8 cellular contexts compared by ENCODE assay signal in genomic region chr19:44914436-44915206, GRCh38. TPM values are rescaled to one million over a fixed set of nuclear protein-coding genes. Genes with fewer than 3 reads are reported as not detected.
DNase-seq lines count a peak whose midpoint lies in the region; ATAC-seq and TF ChIP-seq lines count a peak whose summit lies in the region.
"Not testable (repeated sequence)": the region's sequence is repeated elsewhere in the genome, so short reads cannot be mapped to it uniquely, and the experiment has no call there.

Gene APOC1, plus strand, starts transcription at chr19:44914608. Its CDS starts 284 bp downstream, at chr19:44914892.

- not testable (repeated sequence) for H3K4me1 ChIP-seq in Loucy (ENCODE audit: insufficient read depth, low read length, poor library complexity, severe bottlenecking)

- H3K9me2 ChIP-seq in Loucy (replicated peaks; ENCODE audit: low read depth, low read length) = not testable (repeated sequence)

- H3K4me3 ChIP-seq in H7 (ENCODE audit: insufficient read depth, low read depth, low read length) = peak within 1 kb of the TSS; percentile 61
- peak within 1 kb of the TSS; percentile 67 for H3K4me3 ChIP-seq in Loucy (ENCODE audit: low read length, poor library complexity, severe bottlenecking)
- H3K4me3 ChIP-seq in fibroblast of the aortic adventitia (ENCODE audit: low read depth, low read length) = peak within 1 kb of the TSS; percentile 68

- not testable (repeated sequence) for H3K9me3 Mint-ChIP-seq in activated T-helper 2 cell treated with anti-CD3 and anti-CD28 coated beads, Interferon-gamma antibody, Interleukin-2, Interleukin-4, amounts not matched to agents 10 μg/mL and 5 μg/mL and 100 μg/mL, durations not matched to agents 14 hours and 24 hours and 36 hours; natural killer cell; stimulated activated effector memory CD8-positive, alpha-beta T cell treated with anti-CD3 and anti-CD28 coated beads, Interleukin-12 subunit alpha, Interleukin-12 subunit beta, amount 100 ng/mL, for 72 hours

- H3K27me3 ChIP-seq in H7 (ENCODE audit: control insufficient read depth, insufficient read depth, low read length); Loucy (ENCODE audit: insufficient read depth, low read length, poor library complexity, severe bottlenecking): not testable (repeated sequence)

- H3K4me2 ChIP-seq in Loucy (ENCODE audit: low read depth, low read length, poor library complexity, severe bottlenecking) = peak within 1 kb of the TSS; percentile 73

- H2AFZ ChIP-seq in Loucy (ENCODE audit: low read length) = peak within 1 kb of the TSS; percentile 96

- H3F3A ChIP-seq in Loucy (ENCODE audit: low read depth) = not testable (repeated sequence)

- peak within 1 kb of the TSS; percentile 96 for H3K27ac Mint-ChIP-seq in activated T-helper 2 cell treated with anti-CD3 and anti-CD28 coated beads, Interferon-gamma antibody, Interleukin-2, Interleukin-4, amounts not matched to agents 10 μg/mL and 5 μg/mL and 100 μg/mL, durations not matched to agents 14 hours and 24 hours and 36 hours
- H3K27ac Mint-ChIP-seq in natural killer cell = peak within 1 kb of the TSS in 1 of 2 donors; percentile 70
- peak within 1 kb of the TSS; percentile 95 for H3K27ac Mint-ChIP-seq in stimulated activated effector memory CD8-positive, alpha-beta T cell treated with anti-CD3 and anti-CD28 coated beads, Interleukin-12 subunit alpha, Interleukin-12 subunit beta, amount 100 ng/mL, for 72 hours

- not testable (repeated sequence) for TF ChIP-seq CTCF in Loucy (conservative IDR thresholded peaks at IDR 0.05; ENCODE audit: low read length); RWPE1 (conservative IDR thresholded peaks at IDR 0.05; ENCODE audit: low read depth); fibroblast of the aortic adventitia (IDR thresholded peaks at IDR 0.05; ENCODE audit: insufficient read depth, low read length); natural killer cell (IDR thresholded peaks at IDR 0.05)

- not testable (repeated sequence) for H3K9ac ChIP-seq in Loucy (ENCODE audit: low read depth, low read length, poor library complexity, severe bottlenecking)

- not testable (repeated sequence) for H4K20me1 ChIP-seq in Loucy (ENCODE audit: insufficient read depth, low read length, poor library complexity, severe bottlenecking)

- peaks cover 27% of the 10 kb centered on the region for H3K4me1 Mint-ChIP-seq in activated T-helper 2 cell treated with anti-CD3 and anti-CD28 coated beads, Interferon-gamma antibody, Interleukin-2, Interleukin-4, amounts not matched to agents 10 μg/mL and 5 μg/mL and 100 μg/mL, durations not matched to agents 14 hours and 24 hours and 36 hours (ENCODE audit: low read depth)
- peaks cover 5 to 11% of the 10 kb centered on the region in 2 donors for H3K4me1 Mint-ChIP-seq in natural killer cell
- H3K4me1 Mint-ChIP-seq in stimulated activated effector memory CD8-positive, alpha-beta T cell treated with anti-CD3 and anti-CD28 coated beads, Interleukin-12 subunit alpha, Interleukin-12 subunit beta, amount 100 ng/mL, for 72 hours = peaks cover 23% of the 10 kb centered on the region

- not testable (repeated sequence) for H3K9me3 ChIP-seq in Loucy (ENCODE audit: insufficient read depth, low read depth, low read length)

- not testable (repeated sequence) for H3K36me3 Mint-ChIP-seq in activated T-helper 2 cell treated with anti-CD3 and anti-CD28 coated beads, Interferon-gamma antibody, Interleukin-2, Interleukin-4, amounts not matched to agents 10 μg/mL and 5 μg/mL and 100 μg/mL, durations not matched to agents 14 hours and 24 hours and 36 hours (ENCODE audit: low read depth); natural killer cell; stimulated activated effector memory CD8-positive, alpha-beta T cell treated with anti-CD3 and anti-CD28 coated beads, Interleukin-12 subunit alpha, Interleukin-12 subunit beta, amount 100 ng/mL, for 72 hours

- CTCF ChIA-PET in RWPE1 (lab: Yijun Ruan, JAX) = interaction anchor here (0.6 kb wide), 1 partner anchor 1155 kb away, joined by 3 read pairs; no protein-coding TSS in a partner anchor

- H3K27ac ChIP-seq in RWPE1 = peak within 1 kb of the TSS; percentile 86

- H3K79me2 ChIP-seq in Loucy (ENCODE audit: insufficient read depth, low read length) = not testable (repeated sequence)

- not testable (repeated sequence) for H3K27me3 Mint-ChIP-seq in activated T-helper 2 cell treated with anti-CD3 and anti-CD28 coated beads, Interferon-gamma antibody, Interleukin-2, Interleukin-4, amounts not matched to agents 10 μg/mL and 5 μg/mL and 100 μg/mL, durations not matched to agents 14 hours and 24 hours and 36 hours (ENCODE audit: low read depth)
- H3K27me3 Mint-ChIP-seq in natural killer cell (ENCODE audit: low read depth in 2 of 2) = peaks cover 27 to 33% of the 10 kb centered on the region in 2 donors

- ATAC-seq in natural killer cell = peak; percentile 89 to 96 (median 96)
- peak; percentile 97 for ATAC-seq in stimulated activated effector memory CD8-positive, alpha-beta T cell treated with anti-CD3 and anti-CD28 coated beads, Interleukin-12 subunit alpha, Interleukin-12 subunit beta, amount 100 ng/mL, for 72 hours

- DNase-seq in DMS79 (lab: John Stamatoyannopoulos, UW) = peak; percentile 69
- DNase-seq in H7 = peak; percentile 96
- DNase-seq in RWPE1 (ENCODE audit: low spot score) = peak; percentile 92
- DNase-seq in activated T-helper 2 cell treated with anti-CD3 and anti-CD28 coated beads, Interferon-gamma antibody, Interleukin-2, Interleukin-4, amounts not matched to agents 10 μg/mL and 5 μg/mL and 100 μg/mL, durations not matched to agents 14 hours and 24 hours and 36 hours (ENCODE audit: low spot score) = peak; percentile 75
- DNase-seq in fibroblast of the aortic adventitia (ENCODE audit: low read depth) = peak; percentile 75
- DNase-seq in natural killer cell = peak; percentile 68
- DNase-seq in stimulated activated effector memory CD8-positive, alpha-beta T cell treated with anti-CD3 and anti-CD28 coated beads, Interleukin-12 subunit alpha, Interleukin-12 subunit beta, amount 100 ng/mL, for 72 hours (ENCODE audit: low spot score in 2 of 2) = peak; percentile 71 to 87

- intact Hi-C loops in activated T-helper 2 cell treated with anti-CD3 and anti-CD28 coated beads, Interferon-gamma antibody, Interleukin-2, Interleukin-4, amounts not matched to agents 10 μg/mL and 5 μg/mL and 100 μg/mL, durations not matched to agents 14 hours and 24 hours and 36 hours (cut with micrococcal nuclease); natural killer cell (cut with micrococcal nuclease): not testable (repeated sequence)

- POLR2A ChIA-PET in RWPE1 (lab: Yijun Ruan, JAX; ENCODE audit: low non-redundant PET) = not testable (repeated sequence)

- peak within 1 kb of the TSS; percentile 98 for H3K4me3 Mint-ChIP-seq in activated T-helper 2 cell treated with anti-CD3 and anti-CD28 coated beads, Interferon-gamma antibody, Interleukin-2, Interleukin-4, amounts not matched to agents 10 μg/mL and 5 μg/mL and 100 μg/mL, durations not matched to agents 14 hours and 24 hours and 36 hours (ENCODE audit: low read depth)
- peak within 1 kb of the TSS; percentile 89 for H3K4me3 Mint-ChIP-seq in natural killer cell
- peak within 1 kb of the TSS; percentile 96 for H3K4me3 Mint-ChIP-seq in stimulated activated effector memory CD8-positive, alpha-beta T cell treated with anti-CD3 and anti-CD28 coated beads, Interleukin-12 subunit alpha, Interleukin-12 subunit beta, amount 100 ng/mL, for 72 hours

- H3K36me3 ChIP-seq in H7 (replicated peaks; ENCODE audit: control insufficient read depth, insufficient read depth, low read length); Loucy (ENCODE audit: insufficient read depth, low read length): not testable (repeated sequence)

RNA-seq across cellular contexts. Expression of gene APOC1, which starts in this region (rescaled TPM):
- total RNA-seq in H7 (2014; rRNA removed; shearing (Covaris generic)) = 65.6 and 139 TPM in 2 replicates
- 3.1 and 6.4 TPM in 2 replicates for total RNA-seq in activated T-helper 2 cell treated with anti-CD3 and anti-CD28 coated beads, Interferon-gamma antibody, Interleukin-2, Interleukin-4, amounts not matched to agents 10 μg/mL and 5 μg/mL and 100 μg/mL, durations not matched to agents 14 hours and 24 hours and 36 hours
- total RNA-seq in fibroblast of the aortic adventitia (ENCODE audit: low replicate concordance) (1.7 and 52.6 TPM in 2 replicates), natural killer cell (not detected)

Comparison
In these comparisons a context has a peak if more than half of its experiments do, and no peak if none do; other contexts are left out.
1. Peak in every context shown above with its lines: DNase-seq, ATAC-seq, H3K4me3 ChIP-seq and H3K27ac ChIP-seq.
2. Peak in DNase-seq and ATAC-seq in natural killer cell; RNA of the gene not detected or under 1 TPM.